Comparison of ENCODE assay signal across 8 cellular contexts in genomic region chr2:207166039-207166348, GRCh38. TPM values are rescaled to one million over a fixed set of nuclear protein-coding genes. Genes with fewer than 3 reads are reported as not detected.
A peak's percentile ranks its signal among the peaks of the same experiment; 100 is the strongest.
DNase-seq lines count a peak whose midpoint lies in the region; ATAC-seq, FAIRE-seq and TF ChIP-seq lines count a peak whose summit lies in the region.

No MANE protein-coding gene starts in this region.

- no peaks in the 10 kb centered on the region for H3K36me3 ChIP-seq in pancreas
- H3K36me3 ChIP-seq in thyroid gland, result no peaks in the 10 kb centered on the region

- H3K27me3 ChIP-seq in pancreas, result no peaks in the 10 kb centered on the region
- H3K27me3 ChIP-seq in thyroid gland, result no peaks in the 10 kb centered on the region

- H3K27ac ChIP-seq in pancreas, result peak overlapping the region; percentile 100
- peak overlapping the region; percentile 100 for H3K27ac ChIP-seq in thyroid gland

- TF ChIP-seq POLR2A in thyroid gland (IDR thresholded peaks at IDR 0.05), result no peak

- peaks cover 0 to 17% (median 8%) of the 10 kb centered on the region in 3 donors for H3K4me1 ChIP-seq in pancreas
- peaks cover 0 to 32% of the 10 kb centered on the region in 2 donors for H3K4me1 ChIP-seq in thyroid gland

- no peak for FAIRE-seq in pancreas (lab: Jason Lieb, UNC)

- 1% methylated on average over 20 of the region's 20 CpGs for WGBS in pancreas, 2 donors
- 1% methylated on average over 12 to 20 of the region's 20 CpGs for WGBS in thyroid gland, 2 donors

- intact Hi-C loops in cardiac septum (cut with DNase I) (loop anchor here (1.0 to 5.0 kb wide), 7 partner anchors 34 to 364 kb away; no protein-coding TSS in a partner anchor), pancreas (cut with DNase I) (no loop called here), thyroid gland (cut with DNase I) (no loop called here)

- H3K9me3 ChIP-seq in pancreas (no peaks in the 10 kb centered on the region), thyroid gland (no peaks in the 10 kb centered on the region)

- H3K4me3 ChIP-seq in pancreas (peak overlapping the region; percentile 63 to 94 (median 74)), thyroid gland (replicated peaks in 1 of 3) (peak overlapping the region in 2 of 3 donors; percentile 69 to 94)

- peak; percentile 92 for ATAC-seq in HG02759 (IDR thresholded peaks at IDR 0.05; ENCODE audit: unreplicated experiment)
- peak; percentile 85 to 94 (median 94) for ATAC-seq in pancreas

- TF ChIP-seq CTCF in GM10266 (IDR thresholded peaks at IDR 0.05; ENCODE audit: control insufficient read depth, insufficient read depth, low read depth, missing control alignments) (no peak), pancreas (IDR thresholded peaks at IDR 0.05) (no peak), thyroid gland (IDR thresholded peaks at IDR 0.05) (no peak)

- peak; percentile 96 for DNase-seq in GM10266 (ENCODE audit: extremely low spot score)
- DNase-seq in NCI-H1417 (lab: John Stamatoyannopoulos, UW), result peak; percentile 93 to 100 (median 98)
- peak; percentile 85 to 99 (median 91) for DNase-seq in T-helper 1 cell
- peak; percentile 100 for DNase-seq in amniotic epithelial cell (ENCODE audit: low read depth)
- DNase-seq in cardiac septum (ENCODE audit: low spot score), result peak; percentile 100
- peak; percentile 97 to 98 (median 98) for DNase-seq in pancreas
- peak; percentile 99 for DNase-seq in thyroid gland

RNA-seq across cellular contexts. Expression of gene KLF7, which starts 0.2 kb away (rescaled TPM):
- total RNA-seq in cardiac septum, result 34.4 TPM
- 10 to 100 TPM in 1 of 6 donors, 1 to 10 TPM in 5; 2.4 to 15.0 (median 6.8) TPM for total RNA-seq in pancreas
- 1 to 10 TPM; 2.5 to 3.1 TPM for polyA plus RNA-seq in pancreas
- 10 to 100 TPM; 19.4 to 29.5 (median 25.6) TPM for total RNA-seq in thyroid gland

Comparison
In these comparisons a context has a peak if more than half of its experiments do, and no peak if none do; other contexts are left out.
1. Peak in every context shown above with its lines: DNase-seq, ATAC-seq, H3K4me3 ChIP-seq and H3K27ac ChIP-seq.